2 cellular contexts compared by ENCODE assay signal in the genomic region with DNA sequence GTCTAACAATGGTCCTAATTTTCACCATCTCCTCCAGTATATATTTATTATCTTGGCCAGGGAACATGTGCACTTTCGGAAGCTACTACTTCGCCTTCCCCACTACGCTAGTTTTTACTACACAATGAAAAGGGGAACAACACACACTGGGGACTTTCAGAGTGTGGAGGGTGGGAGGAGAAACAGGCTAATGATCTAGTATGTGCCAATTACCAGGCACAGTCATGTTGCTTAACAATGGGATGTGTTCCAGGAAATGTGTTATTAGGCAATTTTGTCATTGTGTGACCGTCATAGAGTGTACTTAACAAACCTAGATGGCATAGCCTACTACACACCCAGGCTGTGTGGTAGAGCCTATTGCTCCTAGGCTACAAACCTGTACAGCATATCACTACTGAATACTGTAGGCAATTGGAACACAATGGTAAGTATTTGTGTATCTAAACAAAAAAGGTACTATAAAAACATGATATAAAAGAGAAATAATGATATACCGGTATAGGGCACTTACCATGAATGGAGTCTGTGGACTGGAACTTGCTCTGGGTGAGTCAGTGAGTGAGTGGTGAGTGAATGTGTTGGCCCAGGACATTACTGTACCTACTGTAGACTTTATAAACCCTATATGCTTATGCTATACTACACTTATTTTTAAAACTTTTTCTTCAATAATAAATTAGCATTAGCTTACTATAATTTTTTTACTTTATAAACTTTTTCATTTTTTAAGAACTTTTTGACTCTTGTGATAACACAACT.
TF ChIP-seq lines count a peak whose summit lies in the region.

No MANE protein-coding gene starts in this region.

TF ChIP-seq in HepG2, 621 proteins besides CTCF, POLR2A, EP300 and RAD21:
- TF ChIP-seq LRRFIP1 (CRISPR knock-in tag; conservative IDR thresholded peaks at IDR 0.05) (no peak), TERF1 (CRISPR knock-in tag; IDR thresholded peaks at IDR 0.05) (no peak), HMG20A (CRISPR knock-in tag; IDR thresholded peaks at IDR 0.05; ENCODE audit: borderline replicate concordance) (no peak)
- TF ChIP-seq, protein P1, sequence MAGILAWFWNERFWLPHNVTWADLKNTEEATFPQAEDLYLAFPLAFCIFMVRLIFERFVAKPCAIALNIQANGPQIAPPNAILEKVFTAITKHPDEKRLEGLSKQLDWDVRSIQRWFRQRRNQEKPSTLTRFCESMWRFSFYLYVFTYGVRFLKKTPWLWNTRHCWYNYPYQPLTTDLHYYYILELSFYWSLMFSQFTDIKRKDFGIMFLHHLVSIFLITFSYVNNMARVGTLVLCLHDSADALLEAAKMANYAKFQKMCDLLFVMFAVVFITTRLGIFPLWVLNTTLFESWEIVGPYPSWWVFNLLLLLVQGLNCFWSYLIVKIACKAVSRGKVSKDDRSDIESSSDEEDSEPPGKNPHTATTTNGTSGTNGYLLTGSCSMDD (CRISPR knock-in tag; IDR thresholded peaks at IDR 0.05) = no peak
TF ChIP-seq in HepG2: peak in this region for 0.

TF ChIP-seq in H1, 55 proteins besides CTCF, POLR2A, EP300 and RAD21:
- no peak for TF ChIP-seq MAX (IDR thresholded peaks at IDR 0.05)
- no peak for TF ChIP-seq CHD2 (IDR thresholded peaks at IDR 0.05; ENCODE audit: low read length)
- no peak for TF ChIP-seq SP4 (IDR thresholded peaks at IDR 0.05; ENCODE audit: low read length)
- TF ChIP-seq KDM4A (IDR thresholded peaks at IDR 0.05; ENCODE audit: low read depth, low read length, severe bottlenecking) = no peak
- TF ChIP-seq RBBP5 (IDR thresholded peaks at IDR 0.05; ENCODE audit: borderline replicate concordance, low read depth, low read length) = no peak
- no peak for TF ChIP-seq TAF7 (optimal IDR thresholded peaks at IDR 0.05; ENCODE audit: borderline replicate concordance, low read depth, low read length)
- TF ChIP-seq POLR2AphosphoS5 (IDR thresholded peaks at IDR 0.05; ENCODE audit: low read depth, low read length) = no peak
- TF ChIP-seq HDAC2 (IDR thresholded peaks at IDR 0.05; ENCODE audit: borderline replicate concordance in 1 of 2, low read depth in 2 of 2, low read length in 2 of 2) = no peak
- TF ChIP-seq PHF8 (conservative IDR thresholded peaks at IDR 0.05; ENCODE audit: low read depth, low read length) = no peak
